2 cellular contexts compared by ENCODE assay signal in the genomic region with DNA sequence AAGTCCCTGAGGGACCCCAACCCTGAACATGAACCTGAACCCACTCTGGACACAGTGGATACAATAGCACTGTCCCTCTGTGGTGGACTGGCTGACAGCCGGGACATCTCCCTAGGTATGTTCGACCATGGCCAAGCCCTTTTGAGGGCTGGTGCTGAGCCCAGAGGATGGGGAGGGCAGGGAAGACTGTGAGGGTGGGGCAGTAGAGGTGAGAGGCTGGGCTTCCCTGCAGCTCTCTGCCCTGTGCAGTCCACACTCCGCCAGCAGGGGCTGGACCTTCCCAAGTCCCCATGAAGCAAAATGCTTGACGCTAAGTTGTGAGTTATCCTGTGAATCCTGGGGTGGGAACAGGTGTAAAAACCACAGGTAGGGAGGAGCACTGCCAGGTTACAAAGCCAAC.
TF ChIP-seq lines count a peak whose summit lies in the region.

No MANE protein-coding gene starts in this region.

TF ChIP-seq in SK-N-SH treated with all-trans-retinoic acid at 6 μM for 48 hours, 23 proteins besides CTCF, POLR2A, EP300 and RAD21 (continued from another document):
- TF ChIP-seq, protein P1, sequence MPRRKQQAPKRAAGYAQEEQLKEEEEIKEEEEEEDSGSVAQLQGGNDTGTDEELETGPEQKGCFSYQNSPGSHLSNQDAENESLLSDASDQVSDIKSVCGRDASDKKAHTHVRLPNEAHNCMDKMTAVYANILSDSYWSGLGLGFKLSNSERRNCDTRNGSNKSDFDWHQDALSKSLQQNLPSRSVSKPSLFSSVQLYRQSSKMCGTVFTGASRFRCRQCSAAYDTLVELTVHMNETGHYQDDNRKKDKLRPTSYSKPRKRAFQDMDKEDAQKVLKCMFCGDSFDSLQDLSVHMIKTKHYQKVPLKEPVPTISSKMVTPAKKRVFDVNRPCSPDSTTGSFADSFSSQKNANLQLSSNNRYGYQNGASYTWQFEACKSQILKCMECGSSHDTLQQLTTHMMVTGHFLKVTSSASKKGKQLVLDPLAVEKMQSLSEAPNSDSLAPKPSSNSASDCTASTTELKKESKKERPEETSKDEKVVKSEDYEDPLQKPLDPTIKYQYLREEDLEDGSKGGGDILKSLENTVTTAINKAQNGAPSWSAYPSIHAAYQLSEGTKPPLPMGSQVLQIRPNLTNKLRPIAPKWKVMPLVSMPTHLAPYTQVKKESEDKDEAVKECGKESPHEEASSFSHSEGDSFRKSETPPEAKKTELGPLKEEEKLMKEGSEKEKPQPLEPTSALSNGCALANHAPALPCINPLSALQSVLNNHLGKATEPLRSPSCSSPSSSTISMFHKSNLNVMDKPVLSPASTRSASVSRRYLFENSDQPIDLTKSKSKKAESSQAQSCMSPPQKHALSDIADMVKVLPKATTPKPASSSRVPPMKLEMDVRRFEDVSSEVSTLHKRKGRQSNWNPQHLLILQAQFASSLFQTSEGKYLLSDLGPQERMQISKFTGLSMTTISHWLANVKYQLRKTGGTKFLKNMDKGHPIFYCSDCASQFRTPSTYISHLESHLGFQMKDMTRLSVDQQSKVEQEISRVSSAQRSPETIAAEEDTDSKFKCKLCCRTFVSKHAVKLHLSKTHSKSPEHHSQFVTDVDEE (CRISPR knock-in tag; IDR thresholded peaks at IDR 0.05): no peak
- TF ChIP-seq PPARA (CRISPR knock-in tag; IDR thresholded peaks at IDR 0.05; ENCODE audit: borderline replicate concordance) (no peak), ZC3H10 (CRISPR knock-in tag; IDR thresholded peaks at IDR 0.05) (no peak)

TF ChIP-seq in SK-N-SH, 30 proteins besides CTCF, POLR2A, EP300 and RAD21 (continued from another document):
- TF ChIP-seq MEF2A (IDR thresholded peaks at IDR 0.05; ENCODE audit: borderline replicate concordance, low read depth) (no peak), RFX5 (IDR thresholded peaks at IDR 0.05; ENCODE audit: low read length) (no peak), FOXM1 (IDR thresholded peaks at IDR 0.05; ENCODE audit: low read depth) (no peak), TAF1 (IDR thresholded peaks at IDR 0.05; ENCODE audit: borderline replicate concordance, low read depth, low read length) (no peak), NRF1 (IDR thresholded peaks at IDR 0.05; ENCODE audit: low read depth, low read length) (no peak), FOXJ3 (CRISPR knock-in tag; IDR thresholded peaks at IDR 0.05) (no peak)
